In the genomic region with DNA sequence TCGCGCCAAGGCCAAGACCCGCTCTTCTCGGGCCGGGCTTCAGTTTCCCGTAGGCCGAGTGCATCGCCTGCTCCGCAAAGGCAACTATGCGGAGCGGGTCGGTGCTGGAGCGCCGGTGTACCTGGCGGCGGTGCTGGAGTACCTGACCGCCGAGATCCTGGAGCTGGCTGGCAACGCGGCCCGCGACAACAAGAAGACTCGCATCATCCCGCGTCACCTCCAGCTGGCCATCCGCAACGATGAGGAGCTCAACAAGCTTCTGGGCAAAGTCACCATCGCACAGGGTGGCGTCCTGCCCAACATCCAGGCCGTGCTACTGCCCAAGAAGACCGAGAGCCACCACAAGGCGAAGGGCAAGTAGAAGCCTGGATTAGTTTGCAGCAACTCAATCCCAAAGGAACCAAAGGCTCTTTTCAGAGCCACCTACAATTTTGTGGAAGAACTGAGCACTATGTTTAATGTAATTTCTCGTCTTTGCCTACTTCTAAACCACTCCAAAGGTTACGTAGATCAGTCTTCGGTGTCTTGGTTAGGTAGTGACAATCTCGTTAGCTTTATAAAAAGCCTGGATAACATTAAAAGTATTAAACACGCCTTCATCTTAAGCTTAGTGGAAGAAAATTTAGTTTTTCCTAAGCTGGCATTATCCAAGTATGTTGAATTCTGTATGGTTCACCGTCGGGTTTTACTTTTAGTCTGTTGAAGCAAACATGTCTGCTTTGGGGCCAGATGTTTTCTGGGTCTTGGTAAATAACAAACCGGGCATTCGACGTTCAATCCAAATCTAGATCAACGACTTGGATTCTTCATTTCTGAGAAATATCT, we compare ENCODE assay signal across 8 cellular contexts.
DNase-seq lines count a peak whose midpoint lies in the region; ATAC-seq, FAIRE-seq and TF ChIP-seq lines count a peak whose summit lies in the region.
"Not testable (repeated sequence)": the region's sequence is repeated elsewhere in the genome, so short reads cannot be mapped to it uniquely, and the experiment has no call there.

No MANE protein-coding gene starts in this region.

- not testable (repeated sequence) for TF ChIP-seq CTCF in kidney (IDR thresholded peaks at IDR 0.05; ENCODE audit: borderline replicate concordance, extremely low read depth, insufficient read depth)

- not testable (repeated sequence) for H3K9ac ChIP-seq in kidney (ENCODE audit: low read length in 2 of 2)
- peak overlapping the region; percentile 62 for H3K9ac ChIP-seq in rectal smooth muscle tissue (ENCODE audit: low read length)

- H3K27me3 Mint-ChIP-seq in activated CD4-positive, alpha-beta T cell treated with anti-CD3 and anti-CD28 coated beads, Interleukin-2, amount 10 ng/mL, durations not matched to agents 24 days and 14 days, result not testable (repeated sequence)

- FAIRE-seq in kidney (lab: Jason Lieb, UNC), result not testable (repeated sequence)

- intact Hi-C loops in activated CD4-positive, alpha-beta T cell treated with anti-CD3 and anti-CD28 coated beads, Interleukin-2, amount 10 ng/mL, durations not matched to agents 24 days and 14 days (cut with micrococcal nuclease), result loop anchor here (1.0 to 5.0 kb wide), 3 partner anchors 330 to 1781 kb away; a partner anchor contains a TSS
- intact Hi-C loops in kidney (cut with DNase I), result not testable (repeated sequence)

- not testable (repeated sequence) for H3K27me3 ChIP-seq in ectodermal cell (ENCODE audit: control insufficient read depth, insufficient read depth, low read length, poor library complexity, severe bottlenecking); rectal smooth muscle tissue (ENCODE audit: control insufficient read depth, insufficient read depth, low read length)

- not testable (repeated sequence) for H3K36me3 Mint-ChIP-seq in activated CD4-positive, alpha-beta T cell treated with anti-CD3 and anti-CD28 coated beads, Interleukin-2, amount 10 ng/mL, durations not matched to agents 24 days and 14 days (ENCODE audit: low read depth)

- H3K9me3 Mint-ChIP-seq in activated CD4-positive, alpha-beta T cell treated with anti-CD3 and anti-CD28 coated beads, Interleukin-2, amount 10 ng/mL, durations not matched to agents 24 days and 14 days, result not testable (repeated sequence)

- peak; percentile 39 for DNase-seq in ACHN
- DNase-seq in NK-92 treated with Interleukin-12 subunit alpha and Interleukin-12 subunit beta, amount 100 ng/mL, for 24 hours (lab: John Stamatoyannopoulos, UW), result peak; percentile 26
- DNase-seq in activated CD4-positive, alpha-beta T cell treated with anti-CD3 and anti-CD28 coated beads, Interleukin-2, amount 10 ng/mL, durations not matched to agents 24 days and 14 days, result peak; percentile 80
- not testable (repeated sequence) for DNase-seq in kidney

- in situ Hi-C loops in ACHN (cut with HindIII; ENCODE audit: low pct_ligation_motif_present, low pct_unique_long_range_greater_than_20kb, low sequenced_read_pairs), result not testable (repeated sequence)

- H3K4me1 Mint-ChIP-seq in activated CD4-positive, alpha-beta T cell treated with anti-CD3 and anti-CD28 coated beads, Interleukin-2, amount 10 ng/mL, durations not matched to agents 24 days and 14 days, result peaks cover 56% of the 10 kb centered on the region

- H3K27ac ChIP-seq in ectodermal cell (ENCODE audit: insufficient read depth, low read depth, low read length, poor library complexity, severe bottlenecking), result peak overlapping the region; percentile 82
- H3K27ac ChIP-seq in kidney (ENCODE audit: low read depth in 2 of 2, low read length in 2 of 2), result peak overlapping the region in 1 of 2 donors; percentile 54
- peak overlapping the region; percentile 61 for H3K27ac ChIP-seq in rectal smooth muscle tissue (ENCODE audit: low read depth, low read length)

- peak overlapping the region; percentile 98 for H3K27ac Mint-ChIP-seq in activated CD4-positive, alpha-beta T cell treated with anti-CD3 and anti-CD28 coated beads, Interleukin-2, amount 10 ng/mL, durations not matched to agents 24 days and 14 days

- H3K4me3 ChIP-seq in ectodermal cell (ENCODE audit: insufficient read depth, low read depth, low read length) (peak overlapping the region; percentile 95), kidney (ENCODE audit: low read length in 2 of 2) (peak overlapping the region; percentile 62 to 69), rectal smooth muscle tissue (ENCODE audit: low read length) (peak overlapping the region; percentile 87)

- H3K4me1 ChIP-seq in ectodermal cell (ENCODE audit: control insufficient read depth, insufficient read depth, low read length); kidney (ENCODE audit: control insufficient read depth in 1 of 2, insufficient read depth in 1 of 2, low read depth in 1 of 2, low read length in 2 of 2); rectal smooth muscle tissue (ENCODE audit: control insufficient read depth, insufficient read depth, low read length): not testable (repeated sequence)

- H3K4me3 Mint-ChIP-seq in activated CD4-positive, alpha-beta T cell treated with anti-CD3 and anti-CD28 coated beads, Interleukin-2, amount 10 ng/mL, durations not matched to agents 24 days and 14 days, result peak overlapping the region; percentile 93

- not testable (repeated sequence) for H3K9me3 ChIP-seq in ectodermal cell (ENCODE audit: control insufficient read depth, low read length); kidney (ENCODE audit: control insufficient read depth in 1 of 2, low read length in 2 of 2)

- 0 to 1% methylated on average over 13 to 19 of the region's 43 CpGs for WGBS in ectodermal cell, 2 experiments

- H3K36me3 ChIP-seq in ectodermal cell (ENCODE audit: control insufficient read depth, insufficient read depth, low read length); kidney (ENCODE audit: control insufficient read depth in 1 of 2, insufficient read depth in 2 of 2, low read length in 2 of 2); rectal smooth muscle tissue (ENCODE audit: control insufficient read depth, insufficient read depth, low read length): not testable (repeated sequence)

- peak; percentile 11 for ATAC-seq in GM19023 (IDR thresholded peaks at IDR 0.05; ENCODE audit: unreplicated experiment)
- peak; percentile 12 for ATAC-seq in HG03460 (IDR thresholded peaks at IDR 0.05; ENCODE audit: unreplicated experiment)
